Comparison of ENCODE assay signal across 26 cellular contexts in the genomic region with DNA sequence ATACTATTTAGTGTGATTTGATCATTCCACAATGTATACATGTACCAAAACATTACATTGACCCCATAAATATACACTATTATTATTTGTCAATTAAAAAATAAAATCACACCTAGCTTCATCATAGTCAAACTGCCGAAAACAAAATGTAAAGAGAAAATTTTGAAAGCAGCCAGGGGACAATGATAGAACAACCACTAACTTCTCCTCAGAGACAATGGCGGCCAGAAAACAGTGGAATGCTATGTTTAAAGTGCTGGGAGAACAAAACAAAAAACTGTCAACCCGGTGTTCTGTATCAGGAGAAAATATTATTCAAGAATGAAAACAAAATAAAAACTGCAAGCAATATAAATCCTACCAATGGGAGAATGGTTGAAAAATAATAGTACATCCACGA.
A peak's percentile ranks its signal among the peaks of the same experiment; 100 is the strongest.
DNase-seq lines count a peak whose midpoint lies in the region; ATAC-seq, FAIRE-seq and TF ChIP-seq lines count a peak whose summit lies in the region.
"Had no signal": no experiment of that assay in that cellular context is flagged by ENCODE, and none has a peak within 500 bp of the region (broad histone marks: within the 10 kb centered on the region; RNA-seq: fewer than 3 reads in every experiment).

No MANE protein-coding gene starts in this region.

- TF ChIP-seq RAD21 in HepG2 (CRISPR knock-in tag; IDR thresholded peaks at IDR 0.05): no peak
- no peak for TF ChIP-seq RAD21 in HCT116 (IDR thresholded peaks at IDR 0.05; ENCODE audit: low read depth)

- H3K9me3 Mint-ChIP-seq in WTC11: peaks cover 35% of the 10 kb centered on the region

- H3K36me3 ChIP-seq in HepG2 (replicated peaks in 1 of 2; ENCODE audit: control insufficient read depth in 1 of 2, insufficient read depth in 2 of 2, low read length in 2 of 2) (no peaks in the 10 kb centered on the region), right lobe of liver (no peaks in the 10 kb centered on the region), HCT116 (ENCODE audit: control insufficient read depth in 1 of 2, insufficient read depth in 2 of 2, low read length in 2 of 2) (peaks cover 0 to 3% of the 10 kb centered on the region in 2 experiments; a peak in 1 of 4 replicates), hepatocyte (replicated peaks; ENCODE audit: insufficient read depth, low read depth) (no peaks in the 10 kb centered on the region), gastrocnemius medialis (no peaks in the 10 kb centered on the region), left lung (no peaks in the 10 kb centered on the region)
- H3K36me3 ChIP-seq: BE2C; BLaER1 treated with 17β-estradiol and CSF1 and Interleukin-3, amounts not matched to agents 10 nM and 100 nM; HAP-1 had no signal

- TF ChIP-seq CTCF in HepG2 (CRISPR knock-in tag; IDR thresholded peaks at IDR 0.05) (no peak), right lobe of liver (IDR thresholded peaks at IDR 0.05) (no peak), HCT116 (IDR thresholded peaks at IDR 0.05 in 2 of 3, conservative IDR thresholded peaks at IDR 0.05 in 1 of 3; ENCODE audit: borderline replicate concordance in 1 of 3, insufficient read depth in 1 of 3, low read depth in 2 of 3, low read length in 2 of 3) (no peak), WTC11 (IDR thresholded peaks at IDR 0.05) (no peak), hepatocyte (IDR thresholded peaks at IDR 0.05; ENCODE audit: poor library complexity) (no peak), gastrocnemius medialis (IDR thresholded peaks at IDR 0.05 in 4 of 5, conservative IDR thresholded peaks at IDR 0.05 in 1 of 5) (no peak), left lung (IDR thresholded peaks at IDR 0.05) (no peak)

- H3K27me3 ChIP-seq in HepG2 (ENCODE audit: control insufficient read depth in 1 of 2, insufficient read depth in 2 of 2, low read length in 2 of 2): peaks cover 7 to 46% of the 10 kb centered on the region in 2 experiments
- H3K27me3 ChIP-seq in right lobe of liver: no peaks in the 10 kb centered on the region
- H3K27me3 ChIP-seq in HCT116 (ENCODE audit: insufficient read depth, low read length): peaks cover 4% of the 10 kb centered on the region; the same call in 1 of the 2 replicates
- no peaks in the 10 kb centered on the region for H3K27me3 ChIP-seq in hepatocyte
- H3K27me3 ChIP-seq in gastrocnemius medialis: peaks cover 0 to 16% (median 8%) of the 10 kb centered on the region in 3 donors
- H3K27me3 ChIP-seq in left lung: peaks cover 0 to 10% of the 10 kb centered on the region in 2 donors
- H3K27me3 ChIP-seq: BE2C had no signal

- H3K4me1 ChIP-seq in HepG2 (ENCODE audit: insufficient read depth, low read length) (peaks cover 6% of the 10 kb centered on the region; the same call in 1 of the 2 replicates), right lobe of liver (no peaks in the 10 kb centered on the region), HCT116 (ENCODE audit: control insufficient read depth in 1 of 2, insufficient read depth in 2 of 2, low read length in 2 of 2) (no peaks in the 10 kb centered on the region), hepatocyte (ENCODE audit: insufficient read depth) (peaks cover 13% of the 10 kb centered on the region), gastrocnemius medialis (peaks cover 0 to 2% of the 10 kb centered on the region in 2 donors), left lung (peaks cover 0 to 5% of the 10 kb centered on the region in 2 donors)
- H3K4me1 ChIP-seq: A549, BE2C, HAP-1 had no signal

- no peak overlapping the region for H3K27ac ChIP-seq in HepG2 (ENCODE audit: extremely low read length, insufficient read depth, low read length)
- no peak overlapping the region for H3K27ac ChIP-seq in right lobe of liver
- no peak overlapping the region for H3K27ac ChIP-seq in HCT116 (ENCODE audit: low read depth, low read length)
- no peak overlapping the region for H3K27ac ChIP-seq in hepatocyte
- no peak overlapping the region for H3K27ac ChIP-seq in gastrocnemius medialis
- H3K27ac ChIP-seq in left lung: no peak overlapping the region
- H3K27ac ChIP-seq: A549; BLaER1 treated with 17β-estradiol and CSF1 and Interleukin-3, amounts not matched to agents 10 nM and 100 nM had no signal

- no peaks in the 10 kb centered on the region; the same call in 1 of the 2 replicates for H4K20me1 ChIP-seq in HepG2 (ENCODE audit: insufficient read depth, low read length)
- no peaks in the 10 kb centered on the region for H4K20me1 ChIP-seq in HCT116 (ENCODE audit: insufficient read depth)
- no peaks in the 10 kb centered on the region for H4K20me1 ChIP-seq in hepatocyte (ENCODE audit: insufficient read depth, poor library complexity, severe bottlenecking)
- H4K20me1 ChIP-seq: BLaER1 treated with 17β-estradiol and CSF1 and Interleukin-3, amounts not matched to agents 10 nM and 100 nM had no signal

- H3K4me2 ChIP-seq in HepG2 (ENCODE audit: low read depth, low read length): no peak overlapping the region
- H3K4me2 ChIP-seq in HCT116 (ENCODE audit: low read length): no peak overlapping the region
- H3K4me2 ChIP-seq in hepatocyte: no peak overlapping the region
- H3K4me2 ChIP-seq: A549; BLaER1 treated with 17β-estradiol and CSF1 and Interleukin-3, amounts not matched to agents 10 nM and 100 nM; GM23338 had no signal

- POLR2A ChIA-PET in HepG2 (lab: Yijun Ruan, JAX): no interaction called here
- POLR2A ChIA-PET in HCT116 (lab: Charles Lee): no interaction called here
- POLR2A ChIA-PET in WTC11 (lab: Charles Lee): no interaction called here

- no peaks in the 10 kb centered on the region for H3K9me2 ChIP-seq in HCT116 (ENCODE audit: insufficient read depth)
- no peaks in the 10 kb centered on the region for H3K9me2 ChIP-seq in hepatocyte (replicated peaks; ENCODE audit: insufficient read depth)

- H3K4me3 ChIP-seq in HepG2 (replicated peaks in 1 of 3; ENCODE audit: insufficient read depth in 1 of 3, low read depth in 2 of 3, low read length in 3 of 3) (no peak overlapping the region), right lobe of liver (no peak overlapping the region), HCT116 (replicated peaks in 1 of 2; ENCODE audit: low read depth in 1 of 2, low read length in 2 of 2) (no peak overlapping the region), hepatocyte (no peak overlapping the region), gastrocnemius medialis (no peak overlapping the region), left lung (no peak overlapping the region)
- H3K4me3 ChIP-seq: A549; BLaER1 treated with 17β-estradiol and CSF1 and Interleukin-3, amounts not matched to agents 10 nM and 100 nM; GM23338; HAP-1 had no signal

- H3K4me3 Mint-ChIP-seq in WTC11: no peak overlapping the region
- H3K4me3 Mint-ChIP-seq: CD14-positive monocyte; CD4-positive, alpha-beta T cell; CD8-positive, alpha-beta memory T cell; GM23338 had no signal

- CTCF ChIA-PET in HepG2 (lab: Yijun Ruan, JAX; ENCODE audit: low intra/inter-chr PET ratio, low total read pairs): no interaction called here
- CTCF ChIA-PET in HCT116 (lab: Charles Lee): no interaction called here
- CTCF ChIA-PET in WTC11 (lab: Charles Lee): no interaction called here

- intact Hi-C loops in HepG2 (cut with micrococcal nuclease; ENCODE audit: unreplicated experiment): no loop called here
- intact Hi-C loops in right lobe of liver (cut with DNase I): no loop called here
- intact Hi-C loops in HCT116 (cut with micrococcal nuclease): no loop called here
- intact Hi-C loops in gastrocnemius medialis (cut with DNase I; ENCODE audit: low total_unique reads): no loop called here
- intact Hi-C loops in left lung (cut with DNase I): no loop called here

- H2AFZ ChIP-seq in HepG2 (ENCODE audit: low read length) (no peak overlapping the region), HCT116 (ENCODE audit: low read depth, low read length, poor library complexity, severe bottlenecking) (no peak overlapping the region), hepatocyte (no peak overlapping the region)
- H2AFZ ChIP-seq: GM23338 had no signal

- no peak for ATAC-seq in HepG2
- no peak for ATAC-seq in right lobe of liver
- no peak for ATAC-seq in HCT116
- ATAC-seq in WTC11: no peak
- ATAC-seq in gastrocnemius medialis: no peak
- no peak for ATAC-seq in left lung
- ATAC-seq: A549, GM23338 had no signal

- RAD21 ChIA-PET in HCT116 (lab: Charles Lee; ENCODE audit: low non-redundant PET in 1 of 2, low total read pairs in 2 of 2, uncharacterized antibody in 2 of 2, unreplicated experiment in 2 of 2): no interaction called here

- no peak for DNase-seq in HepG2 (ENCODE audit: low spot score)
- no peak for DNase-seq in right lobe of liver
- no peak for DNase-seq in HCT116 (ENCODE audit: low read depth, low spot score)
- no peak for DNase-seq in WTC11 (ENCODE audit: low spot score)
- peak; percentile 1 for DNase-seq in hepatocyte (ENCODE audit: low spot score)
- DNase-seq in gastrocnemius medialis: no peak
- DNase-seq in left lung: no peak
- no peak for DNase-seq in stimulated activated CD4-positive, alpha-beta T cell treated with anti-CD3 and anti-CD28 coated beads, Interleukin-15, amount 100 ng/mL, for 24 hours
- DNase-seq: 8988T; ACHN; AML-193; BE2C; CD4-positive, alpha-beta T cell; CD8-positive, alpha-beta memory T cell; DMS 273 treated with DMSO at 0.1 percent for 48 hours; DMS79; EL; GDM1 had no signal

- TF ChIP-seq EP300 in HepG2 (IDR thresholded peaks at IDR 0.05; ENCODE audit: low read depth in 2 of 2, low read length in 2 of 2) (no peak), HepG2 (CRISPR knock-in tag; IDR thresholded peaks at IDR 0.05; ENCODE audit: borderline replicate concordance) (no peak)

- peaks cover 16% of the 10 kb centered on the region for H3K36me3 Mint-ChIP-seq in WTC11
- H3K36me3 Mint-ChIP-seq: CD8-positive, alpha-beta memory T cell had no signal

- H3K4me1 Mint-ChIP-seq in WTC11: no peaks in the 10 kb centered on the region
- H3K4me1 Mint-ChIP-seq: CD8-positive, alpha-beta memory T cell; GM23338 had no signal

- no peak overlapping the region for H3K27ac Mint-ChIP-seq in WTC11
- H3K27ac Mint-ChIP-seq: CD4-positive, alpha-beta T cell; GM23338 had no signal

- TF ChIP-seq POLR2A in HepG2 (IDR thresholded peaks at IDR 0.05; ENCODE audit: insufficient read depth in 1 of 2, low read depth in 2 of 2, low read length in 2 of 2) (no peak), right lobe of liver (IDR thresholded peaks at IDR 0.05) (no peak), HCT116 (IDR thresholded peaks at IDR 0.05; ENCODE audit: borderline replicate concordance, extremely low read depth, insufficient read depth, insufficient read length) (no peak), gastrocnemius medialis (IDR thresholded peaks at IDR 0.05) (no peak)

- FAIRE-seq in HepG2 (lab: Jason Lieb, UNC): no peak
- FAIRE-seq: D721Med, GM12891, GM18507 had no signal

- no peaks in the 10 kb centered on the region; the same call in 1 of the 2 replicates for H3K27me3 Mint-ChIP-seq in WTC11 (ENCODE audit: low read depth)
- H3K27me3 Mint-ChIP-seq: CD4-positive, alpha-beta T cell had no signal

- 16% methylated on average over 4 of the region's 4 CpGs for whole genome bisulfite sequencing in HepG2 (ENCODE audit: low lambda C conversion rate)
- 82% methylated on average over 4 of the region's 4 CpGs for WGBS in right lobe of liver (ENCODE audit: insufficient coverage, low coverage, low lambda C conversion rate, missing lambda C conversion rate)
- 96% methylated on average over 4 of the region's 4 CpGs for WGBS in hepatocyte (ENCODE audit: low lambda C conversion rate, missing lambda C conversion rate)

- H3K79me2 ChIP-seq in HepG2 (ENCODE audit: insufficient read depth, low read length): no peaks in the 10 kb centered on the region
- no peaks in the 10 kb centered on the region for H3K79me2 ChIP-seq in HCT116 (ENCODE audit: insufficient read depth, low read length)
- no peaks in the 10 kb centered on the region for H3K79me2 ChIP-seq in hepatocyte

- H3K9me3 ChIP-seq in HepG2 (ENCODE audit: low read length): peaks cover 13% of the 10 kb centered on the region; the same call in 1 of the 2 replicates
- no peaks in the 10 kb centered on the region for H3K9me3 ChIP-seq in right lobe of liver
- H3K9me3 ChIP-seq in HCT116 (ENCODE audit: control insufficient read depth in 1 of 2, insufficient read depth in 1 of 2, low read depth in 1 of 2, low read length in 2 of 2): peaks cover 17 to 21% of the 10 kb centered on the region in 2 experiments; a peak in 3 of 4 replicates
- peaks cover 8% of the 10 kb centered on the region for H3K9me3 ChIP-seq in hepatocyte (ENCODE audit: low read depth)
- no peaks in the 10 kb centered on the region for H3K9me3 ChIP-seq in gastrocnemius medialis
- H3K9me3 ChIP-seq in left lung: peaks cover 0 to 3% of the 10 kb centered on the region in 2 donors
- H3K9me3 ChIP-seq: HAP-1 had no signal

- no peak overlapping the region for H3K9ac ChIP-seq in HepG2 (ENCODE audit: insufficient read depth, low read depth, low read length)
- no peak overlapping the region for H3K9ac ChIP-seq in HCT116 (ENCODE audit: low read length)
- H3K9ac ChIP-seq: BLaER1 treated with 17β-estradiol and CSF1 and Interleukin-3, amounts not matched to agents 10 nM and 100 nM had no signal

- BruUV-seq in HepG2 (replicated peaks; lab: Mats Ljungman, UMichigan) (no TSS peak), HCT116 (replicated peaks; lab: Mats Ljungman, UMichigan) (no TSS peak)

- in situ Hi-C loops in HepG2 (cut with HindIII; ENCODE audit: extremely low pct_ligation_motif_present, low pct_unique_long_range_greater_than_20kb): no loop called here
- in situ Hi-C loops in gastrocnemius medialis (cut with MboI; ENCODE audit: low sequenced_read_pairs in 4 of 4): no loop called here

Comparison
In these comparisons a context has a peak if more than half of its experiments do, and no peak if none do; other contexts are left out.
1. Of the 50 proteins assayed by ChIP-seq in both HepG2 and WTC11: peak only in HepG2: none; only in WTC11: none; in both: ZNF317; in neither: 49.